Comparison of ENCODE assay signal across 14 cellular contexts in the genomic region with DNA sequence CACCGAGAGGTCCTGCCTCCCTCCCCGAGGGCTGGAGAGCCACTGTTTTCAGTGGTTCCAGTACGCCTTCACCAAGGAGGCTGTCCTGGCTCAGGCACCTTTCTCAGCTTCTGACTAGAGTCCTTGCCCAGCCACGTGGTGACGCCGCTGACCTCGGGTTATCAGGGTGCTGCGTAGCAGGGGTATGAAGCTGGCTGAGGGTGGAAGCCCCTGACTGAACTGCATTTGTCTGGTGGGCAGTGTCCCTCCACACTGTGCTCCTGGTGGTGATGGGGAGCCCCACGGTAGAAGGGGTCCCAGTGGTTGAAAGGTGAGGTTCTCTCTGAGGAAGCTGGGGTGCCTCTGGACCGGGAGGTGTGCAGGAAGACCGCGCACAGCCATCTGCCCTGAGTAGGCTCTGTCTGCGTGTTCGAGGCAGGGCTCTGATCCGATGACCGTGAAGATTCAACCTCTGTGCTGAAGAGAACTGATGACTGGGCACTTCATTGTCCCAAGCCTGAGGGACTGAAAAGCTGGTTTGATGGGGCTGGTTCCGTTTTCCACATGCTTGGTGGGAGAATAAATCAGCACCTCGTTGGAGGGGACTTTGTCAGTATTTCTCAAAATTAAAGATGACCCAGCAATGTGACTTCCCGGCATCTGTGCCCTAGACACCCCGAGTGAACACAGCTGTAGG.
DNase-seq lines count a peak whose midpoint lies in the region; ATAC-seq and TF ChIP-seq lines count a peak whose summit lies in the region.
"Had no signal": no experiment of that assay in that cellular context is flagged by ENCODE, and none has a peak within 500 bp of the region (broad histone marks: within the 10 kb centered on the region; RNA-seq: fewer than 3 reads in every experiment).

No MANE protein-coding gene starts in this region.

- H3K27ac ChIP-seq in SU-DHL-6 (ENCODE audit: low read depth, low read length), result peak overlapping the region; percentile 99
- H3K27ac ChIP-seq: foreskin keratinocyte, KMS-11, psoas muscle, VCaP had no signal

- no peaks in the 10 kb centered on the region for H4K20me1 ChIP-seq in SU-DHL-6 (ENCODE audit: low read depth, low read length)

- no peak for DNase-seq in activated naive CD4-positive, alpha-beta T cell (lab: John Stamatoyannopoulos, UW)
- DNase-seq in effector memory CD8-positive, alpha-beta T cell, result no peak
- no peak for DNase-seq in stimulated activated naive B cell treated with anti-CD40 and anti-IgM and Interleukin-4, amounts not matched to agents 10 μg/mL and 1 μg/mL and 100 μg/mL, for 72 hours
- DNase-seq in HuH-7 (ENCODE audit: low spot score), result no peak
- no peak for DNase-seq in NCI-H82 treated with DMSO at 0.1 percent for 48 hours (lab: John Stamatoyannopoulos, UW; ENCODE audit: unreplicated experiment)
- DNase-seq: foreskin keratinocyte, NCI-H1436 treated with DMSO at 0.1 percent for 48 hours, NCI-H510A, psoas muscle had no signal

- no peaks in the 10 kb centered on the region for H3K9me3 ChIP-seq in SU-DHL-6 (ENCODE audit: insufficient read depth, low read length)
- H3K9me3 ChIP-seq: psoas muscle had no signal

- no peaks in the 10 kb centered on the region for H3K9me3 Mint-ChIP-seq in activated naive CD4-positive, alpha-beta T cell treated with anti-CD3 and anti-CD28 coated beads, Interleukin-2, amount 50 U/mL, for 24 hours
- no peaks in the 10 kb centered on the region for H3K9me3 Mint-ChIP-seq in effector memory CD8-positive, alpha-beta T cell
- H3K9me3 Mint-ChIP-seq in stimulated activated naive B cell treated with anti-CD40 and anti-IgM and Interleukin-4, amounts not matched to agents 10 μg/mL and 1 μg/mL and 100 μg/mL, for 72 hours, result no peaks in the 10 kb centered on the region

- H3K27me3 ChIP-seq in SU-DHL-6 (ENCODE audit: low read length), result no peaks in the 10 kb centered on the region
- H3K27me3 ChIP-seq: foreskin keratinocyte had no signal

- peaks cover 47% of the 10 kb centered on the region for H3F3A ChIP-seq in SU-DHL-6 (ENCODE audit: insufficient read depth)

- peaks cover 56% of the 10 kb centered on the region for H3K79me2 ChIP-seq in SU-DHL-6 (ENCODE audit: insufficient read depth, low read length)

- H3K27ac Mint-ChIP-seq in activated naive CD4-positive, alpha-beta T cell treated with anti-CD3 and anti-CD28 coated beads, Interleukin-2, amount 50 U/mL, for 24 hours, result peak overlapping the region; percentile 99
- peak overlapping the region; percentile 96 to 99 for H3K27ac Mint-ChIP-seq in effector memory CD8-positive, alpha-beta T cell
- H3K27ac Mint-ChIP-seq in stimulated activated naive B cell treated with anti-CD40 and anti-IgM and Interleukin-4, amounts not matched to agents 10 μg/mL and 1 μg/mL and 100 μg/mL, for 72 hours, result peak overlapping the region; percentile 77

- H3K4me1 Mint-ChIP-seq in activated naive CD4-positive, alpha-beta T cell treated with anti-CD3 and anti-CD28 coated beads, Interleukin-2, amount 50 U/mL, for 24 hours, result peaks cover 65% of the 10 kb centered on the region
- H3K4me1 Mint-ChIP-seq in effector memory CD8-positive, alpha-beta T cell (ENCODE audit: low read depth in 2 of 2), result peaks cover 51 to 56% of the 10 kb centered on the region in 2 donors
- H3K4me1 Mint-ChIP-seq in stimulated activated naive B cell treated with anti-CD40 and anti-IgM and Interleukin-4, amounts not matched to agents 10 μg/mL and 1 μg/mL and 100 μg/mL, for 72 hours, result peaks cover 37 to 58% of the 10 kb centered on the region in 2 donors

- peaks cover 2% of the 10 kb centered on the region for H3K36me3 Mint-ChIP-seq in activated naive CD4-positive, alpha-beta T cell treated with anti-CD3 and anti-CD28 coated beads, Interleukin-2, amount 50 U/mL, for 24 hours
- H3K36me3 Mint-ChIP-seq in effector memory CD8-positive, alpha-beta T cell (ENCODE audit: insufficient read depth), result peaks cover 35% of the 10 kb centered on the region
- peaks cover 16 to 34% of the 10 kb centered on the region in 2 donors for H3K36me3 Mint-ChIP-seq in stimulated activated naive B cell treated with anti-CD40 and anti-IgM and Interleukin-4, amounts not matched to agents 10 μg/mL and 1 μg/mL and 100 μg/mL, for 72 hours

- H3K4me3 Mint-ChIP-seq in activated naive CD4-positive, alpha-beta T cell treated with anti-CD3 and anti-CD28 coated beads, Interleukin-2, amount 50 U/mL, for 24 hours, result peak overlapping the region; percentile 97
- H3K4me3 Mint-ChIP-seq in effector memory CD8-positive, alpha-beta T cell, result peak overlapping the region; percentile 80 to 93
- H3K4me3 Mint-ChIP-seq in stimulated activated naive B cell treated with anti-CD40 and anti-IgM and Interleukin-4, amounts not matched to agents 10 μg/mL and 1 μg/mL and 100 μg/mL, for 72 hours, result peak overlapping the region in 1 of 2 donors; percentile 57

- H3K27me3 Mint-ChIP-seq in activated naive CD4-positive, alpha-beta T cell treated with anti-CD3 and anti-CD28 coated beads, Interleukin-2, amount 50 U/mL, for 24 hours, result no peaks in the 10 kb centered on the region
- H3K27me3 Mint-ChIP-seq in effector memory CD8-positive, alpha-beta T cell, result peaks cover under 1 to 9% of the 10 kb centered on the region in 2 donors
- peaks cover 0 to 14% of the 10 kb centered on the region in 2 donors for H3K27me3 Mint-ChIP-seq in stimulated activated naive B cell treated with anti-CD40 and anti-IgM and Interleukin-4, amounts not matched to agents 10 μg/mL and 1 μg/mL and 100 μg/mL, for 72 hours

- H3K9me2 ChIP-seq in SU-DHL-6 (replicated peaks; ENCODE audit: insufficient read depth, low read length), result no peaks in the 10 kb centered on the region

- H3K36me3 ChIP-seq in SU-DHL-6 (ENCODE audit: low read length), result 0 out of 2 replicates have a peak, but pooled peaks cover 3% of the 10 kb centered on the region

- no peak overlapping the region for H2AFZ ChIP-seq in SU-DHL-6 (ENCODE audit: low read depth, low read length, severe bottlenecking)

- H3K9ac ChIP-seq in SU-DHL-6 (ENCODE audit: low read length), result peak overlapping the region; percentile 98
- H3K9ac ChIP-seq: KMS-11 had no signal

- no peak for TF ChIP-seq CTCF in SU-DHL-6 (IDR thresholded peaks at IDR 0.05; ENCODE audit: insufficient read depth, low read length, poor library complexity, severe bottlenecking)

- ATAC-seq in effector memory CD8-positive, alpha-beta T cell (replicated peaks), result no peak
- no peak for ATAC-seq in stimulated activated naive B cell treated with anti-CD40 and anti-IgM and Interleukin-4, amounts not matched to agents 10 μg/mL and 1 μg/mL and 100 μg/mL, for 72 hours (replicated peaks)
- ATAC-seq in HG02973 (IDR thresholded peaks at IDR 0.05; ENCODE audit: unreplicated experiment), result no peak
- ATAC-seq: foreskin keratinocyte, psoas muscle had no signal

- peak overlapping the region; percentile 44 for H3K4me3 ChIP-seq in SU-DHL-6 (ENCODE audit: insufficient read depth, low read length, poor library complexity, severe bottlenecking)
- H3K4me3 ChIP-seq: psoas muscle had no signal

- H3K4me2 ChIP-seq in SU-DHL-6 (ENCODE audit: low read depth, low read length, poor library complexity, severe bottlenecking), result peak overlapping the region; percentile 86
- H3K4me2 ChIP-seq: KMS-11 had no signal
